ENCODE assay signal across 8 cellular contexts in the genomic region with DNA sequence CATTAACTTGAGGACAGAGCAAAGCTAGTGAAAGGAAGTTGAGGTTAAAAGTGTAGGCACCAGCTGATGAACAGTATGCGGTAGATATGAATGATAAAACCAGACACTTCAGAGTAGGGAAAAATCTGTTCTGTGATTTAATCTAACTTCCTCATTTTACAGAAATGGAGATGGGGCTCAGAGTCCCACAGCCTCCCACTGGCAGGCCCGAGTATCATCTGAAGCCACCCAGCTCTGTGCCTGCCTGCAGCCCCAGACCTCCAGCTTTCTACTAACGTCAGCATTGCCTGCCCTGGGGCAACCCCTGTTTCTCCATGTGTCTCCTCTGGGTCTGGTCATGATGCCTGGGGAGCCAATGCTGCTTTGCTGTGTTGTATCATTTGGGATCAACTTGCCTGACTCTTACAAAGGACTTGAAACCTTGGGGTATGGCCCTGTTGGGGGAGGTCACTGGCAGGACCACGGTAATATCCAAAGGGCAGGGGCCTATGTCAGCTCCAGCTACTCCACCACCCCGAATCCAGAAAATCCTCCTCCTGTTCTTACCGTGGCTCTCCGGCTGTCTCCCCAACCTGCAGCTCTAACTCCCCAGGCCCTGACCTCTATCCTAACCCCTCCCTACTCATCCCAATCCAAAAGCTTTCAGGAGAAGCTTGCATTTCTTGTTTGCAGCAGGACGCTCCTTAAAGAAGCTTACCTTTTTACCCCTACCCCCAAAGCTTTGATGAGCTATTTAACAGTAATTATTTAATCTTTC. TPM values are rescaled to one million over a fixed set of nuclear protein-coding genes. Genes with fewer than 3 reads are reported as not detected.
DNase-seq lines count a peak whose midpoint lies in the region; ATAC-seq and TF ChIP-seq lines count a peak whose summit lies in the region.

No MANE protein-coding gene starts in this region.

- H3K27me3 Mint-ChIP-seq in CD4-positive, alpha-beta T cell: no peaks in the 10 kb centered on the region

- peak in 4 of 10 experiments; percentile 1 to 14 (median 2) for DNase-seq in CD4-positive, alpha-beta T cell
- peak; percentile 2 for DNase-seq in activated T-cell treated with anti-CD3 and anti-CD28 coated beads for 4 hours
- DNase-seq in LoVo (ENCODE audit: low spot score): no peak
- no peak for DNase-seq in ureter (ENCODE audit: low spot score)
- no peak for DNase-seq in sciatic nerve (ENCODE audit: low spot score)
- no peak for DNase-seq in RWPE1 (ENCODE audit: low spot score)

- peak; percentile 84 for ATAC-seq in CD4-positive, alpha-beta T cell (ENCODE audit: poor library complexity)
- ATAC-seq in GM19397 (IDR thresholded peaks at IDR 0.05; ENCODE audit: unreplicated experiment) (peak; percentile 80), HG03354 (IDR thresholded peaks at IDR 0.05; ENCODE audit: poor library complexity, severe bottlenecking, unreplicated experiment) (peak; percentile 90), sciatic nerve (no peak)

- no peak overlapping the region for H3K27ac ChIP-seq in CD4-positive, alpha-beta T cell (ENCODE audit: low read depth, low read length)
- H3K27ac ChIP-seq in RWPE1: no peak overlapping the region

- H3K36me3 Mint-ChIP-seq in CD4-positive, alpha-beta T cell (ENCODE audit: low read depth): no peaks in the 10 kb centered on the region

- H3K4me3 Mint-ChIP-seq in CD4-positive, alpha-beta T cell: peak overlapping the region; percentile 36

- peak overlapping the region; percentile 19 for H3K27ac Mint-ChIP-seq in CD4-positive, alpha-beta T cell

- H3K4me1 Mint-ChIP-seq in CD4-positive, alpha-beta T cell (ENCODE audit: low read depth): peaks cover 22% of the 10 kb centered on the region

- no peaks in the 10 kb centered on the region for H3K9me3 ChIP-seq in CD4-positive, alpha-beta T cell (ENCODE audit: control insufficient read depth, low read length)

- TF ChIP-seq CTCF in CD4-positive, alpha-beta T cell (IDR thresholded peaks at IDR 0.05): no peak
- no peak for TF ChIP-seq CTCF in RWPE1 (conservative IDR thresholded peaks at IDR 0.05; ENCODE audit: low read depth)

- CTCF ChIA-PET in CD4-positive, alpha-beta T cell (lab: Charles Lee): no interaction called here
- CTCF ChIA-PET in RWPE1 (lab: Yijun Ruan, JAX): interaction anchor here (0.6 kb wide), 1 partner anchor 261 kb away, joined by 11 read pairs; no protein-coding TSS in a partner anchor

- H3K9me3 Mint-ChIP-seq in CD4-positive, alpha-beta T cell: no peaks in the 10 kb centered on the region

- no peaks in the 10 kb centered on the region for H3K27me3 ChIP-seq in CD4-positive, alpha-beta T cell (ENCODE audit: control insufficient read depth, insufficient read depth, low read length)

- POLR2A ChIA-PET in CD4-positive, alpha-beta T cell (lab: Charles Lee): interaction anchor here (1.0 kb wide), 1 partner anchor 28 kb away, joined by 4 read pairs; no protein-coding TSS in a partner anchor
- POLR2A ChIA-PET in RWPE1 (lab: Yijun Ruan, JAX; ENCODE audit: low non-redundant PET): no interaction called here

- intact Hi-C loops in CD4-positive, alpha-beta T cell (cut with DNase I, micrococcal nuclease): no loop called here
- intact Hi-C loops in sciatic nerve (cut with DNase I): no loop called here

RNA-seq across cellular contexts. Expression of a gene that starts 56.2 kb away (rescaled TPM):
- not detected for total RNA-seq in CD4-positive, alpha-beta T cell
- total RNA-seq in ureter (not detected), sciatic nerve (2.1 TPM)
